1 cellular context compared by ENCODE assay signal in the genomic region with DNA sequence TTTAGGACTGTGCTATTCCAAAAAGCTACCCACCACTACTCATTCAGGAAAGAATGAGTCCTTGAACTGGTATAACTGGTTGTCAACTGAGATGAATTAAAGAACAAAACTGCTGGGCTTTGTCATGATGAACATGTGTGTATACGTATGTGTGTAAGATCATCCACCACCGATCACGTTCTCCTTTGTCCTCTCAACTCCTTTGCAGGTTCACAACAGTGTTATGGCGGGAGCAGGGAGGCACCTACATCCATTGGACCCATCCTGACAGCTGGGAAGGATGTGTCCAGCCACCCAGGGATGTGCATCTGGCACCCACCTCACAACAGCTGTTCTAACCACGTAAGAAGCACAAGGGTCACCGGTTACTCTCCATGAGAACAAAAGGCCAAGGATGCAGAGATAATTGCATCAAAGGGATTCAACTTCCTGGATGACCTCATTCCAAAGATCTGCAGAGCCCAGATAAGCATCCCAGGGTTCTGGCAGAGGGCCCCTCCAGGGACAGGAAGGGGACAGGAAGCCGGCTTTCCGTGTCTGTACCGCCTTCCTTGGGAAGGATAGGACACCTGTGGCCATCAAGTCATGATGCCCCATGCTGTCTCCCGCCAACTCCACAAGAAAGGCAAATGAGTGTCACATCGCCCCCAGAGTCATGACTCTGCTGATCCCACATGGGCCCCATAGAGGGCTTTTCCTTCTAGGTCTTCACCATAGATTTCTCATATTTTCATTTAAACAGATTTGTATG.
TF ChIP-seq lines count a peak whose summit lies in the region.

No MANE protein-coding gene starts in this region.

TF ChIP-seq in K562, 482 proteins besides CTCF, POLR2A, EP300 and RAD21 (continued from another document and continues in another):
- TF ChIP-seq TSHZ1 (CRISPR knock-in tag; IDR thresholded peaks at IDR 0.05) = no peak
- no peak for TF ChIP-seq SNIP1 (IDR thresholded peaks at IDR 0.05; ENCODE audit: low read depth)
- TF ChIP-seq, protein P1, sequence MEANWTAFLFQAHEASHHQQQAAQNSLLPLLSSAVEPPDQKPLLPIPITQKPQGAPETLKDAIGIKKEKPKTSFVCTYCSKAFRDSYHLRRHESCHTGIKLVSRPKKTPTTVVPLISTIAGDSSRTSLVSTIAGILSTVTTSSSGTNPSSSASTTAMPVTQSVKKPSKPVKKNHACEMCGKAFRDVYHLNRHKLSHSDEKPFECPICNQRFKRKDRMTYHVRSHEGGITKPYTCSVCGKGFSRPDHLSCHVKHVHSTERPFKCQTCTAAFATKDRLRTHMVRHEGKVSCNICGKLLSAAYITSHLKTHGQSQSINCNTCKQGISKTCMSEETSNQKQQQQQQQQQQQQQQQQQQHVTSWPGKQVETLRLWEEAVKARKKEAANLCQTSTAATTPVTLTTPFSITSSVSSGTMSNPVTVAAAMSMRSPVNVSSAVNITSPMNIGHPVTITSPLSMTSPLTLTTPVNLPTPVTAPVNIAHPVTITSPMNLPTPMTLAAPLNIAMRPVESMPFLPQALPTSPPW (CRISPR knock-in tag; IDR thresholded peaks at IDR 0.05) = peak; percentile 44; the same call in 1 of the 2 replicates
- TF ChIP-seq L3MBTL2 (IDR thresholded peaks at IDR 0.05) = no peak; the same call in 1 of the 2 replicates
- TF ChIP-seq ZSCAN32 (CRISPR knock-in tag; IDR thresholded peaks at IDR 0.05) = no peak
- 0 out of 4 replicates have a peak, but pooled peaks of 1 of the 2 experiments have one; percentile 41 for TF ChIP-seq TEAD1 (CRISPR knock-in tag; IDR thresholded peaks at IDR 0.05)
- TF ChIP-seq ZNF766 (CRISPR knock-in tag; conservative IDR thresholded peaks at IDR 0.05) = peak; percentile 69; the same call in 1 of the 2 replicates
- no peak for TF ChIP-seq HLTF (IDR thresholded peaks at IDR 0.05)
- TF ChIP-seq, protein P2, sequence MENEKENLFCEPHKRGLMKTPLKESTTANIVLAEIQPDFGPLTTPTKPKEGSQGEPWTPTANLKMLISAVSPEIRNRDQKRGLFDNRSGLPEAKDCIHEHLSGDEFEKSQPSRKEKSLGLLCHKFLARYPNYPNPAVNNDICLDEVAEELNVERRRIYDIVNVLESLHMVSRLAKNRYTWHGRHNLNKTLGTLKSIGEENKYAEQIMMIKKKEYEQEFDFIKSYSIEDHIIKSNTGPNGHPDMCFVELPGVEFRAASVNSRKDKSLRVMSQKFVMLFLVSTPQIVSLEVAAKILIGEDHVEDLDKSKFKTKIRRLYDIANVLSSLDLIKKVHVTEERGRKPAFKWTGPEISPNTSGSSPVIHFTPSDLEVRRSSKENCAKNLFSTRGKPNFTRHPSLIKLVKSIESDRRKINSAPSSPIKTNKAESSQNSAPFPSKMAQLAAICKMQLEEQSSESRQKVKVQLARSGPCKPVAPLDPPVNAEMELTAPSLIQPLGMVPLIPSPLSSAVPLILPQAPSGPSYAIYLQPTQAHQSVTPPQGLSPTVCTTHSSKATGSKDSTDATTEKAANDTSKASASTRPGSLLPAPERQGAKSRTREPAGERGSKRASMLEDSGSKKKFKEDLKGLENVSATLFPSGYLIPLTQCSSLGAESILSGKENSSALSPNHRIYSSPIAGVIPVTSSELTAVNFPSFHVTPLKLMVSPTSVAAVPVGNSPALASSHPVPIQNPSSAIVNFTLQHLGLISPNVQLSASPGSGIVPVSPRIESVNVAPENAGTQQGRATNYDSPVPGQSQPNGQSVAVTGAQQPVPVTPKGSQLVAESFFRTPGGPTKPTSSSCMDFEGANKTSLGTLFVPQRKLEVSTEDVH (IDR thresholded peaks at IDR 0.05; ENCODE audit: low read depth, partially characterized antibody) = peak; percentile 62
- no peak for TF ChIP-seq ZNF695 (CRISPR knock-in tag; IDR thresholded peaks at IDR 0.05)
- TF ChIP-seq AFF4 (CRISPR knock-in tag; IDR thresholded peaks at IDR 0.05) = no peak
- TF ChIP-seq CGGBP1 (CRISPR knock-in tag; IDR thresholded peaks at IDR 0.05) = no peak
- peak in 1 of 2 experiments; percentile 98; a peak in 2 of 4 replicates for TF ChIP-seq RCOR1 (IDR thresholded peaks at IDR 0.05; ENCODE audit: borderline replicate concordance in 1 of 2, low read depth in 2 of 2, low read length in 2 of 2)
- TF ChIP-seq E2F6 (IDR thresholded peaks at IDR 0.05; ENCODE audit: borderline replicate concordance in 1 of 2, extremely low read depth in 1 of 2, insufficient read depth in 1 of 2, insufficient read length in 1 of 2, low read depth in 1 of 2, low read length in 1 of 2, poor library complexity in 1 of 2, severe bottlenecking in 1 of 2) = peak in 1 of 2 experiments; percentile 72
- TF ChIP-seq SPI1 (IDR thresholded peaks at IDR 0.05; ENCODE audit: borderline replicate concordance, low read depth, low read length) = 0 out of 2 replicates have a peak, but pooled peaks have one; percentile 9
- no peak for TF ChIP-seq RFX1 (IDR thresholded peaks at IDR 0.05)
- no peak for TF ChIP-seq NFATC3 (IDR thresholded peaks at IDR 0.05)
- TF ChIP-seq, protein P3, sequence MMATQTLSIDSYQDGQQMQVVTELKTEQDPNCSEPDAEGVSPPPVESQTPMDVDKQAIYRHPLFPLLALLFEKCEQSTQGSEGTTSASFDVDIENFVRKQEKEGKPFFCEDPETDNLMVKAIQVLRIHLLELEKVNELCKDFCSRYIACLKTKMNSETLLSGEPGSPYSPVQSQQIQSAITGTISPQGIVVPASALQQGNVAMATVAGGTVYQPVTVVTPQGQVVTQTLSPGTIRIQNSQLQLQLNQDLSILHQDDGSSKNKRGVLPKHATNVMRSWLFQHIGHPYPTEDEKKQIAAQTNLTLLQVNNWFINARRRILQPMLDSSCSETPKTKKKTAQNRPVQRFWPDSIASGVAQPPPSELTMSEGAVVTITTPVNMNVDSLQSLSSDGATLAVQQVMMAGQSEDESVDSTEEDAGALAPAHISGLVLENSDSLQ (IDR thresholded peaks at IDR 0.05) = no peak
- TF ChIP-seq TCF7 (IDR thresholded peaks at IDR 0.05; ENCODE audit: borderline replicate concordance) = peak; percentile 99
- TF ChIP-seq CBFA2T2 (conservative IDR thresholded peaks at IDR 0.05) = peak; percentile 96
- no peak for TF ChIP-seq E2F4 (CRISPR knock-in tag; IDR thresholded peaks at IDR 0.05; ENCODE audit: low read depth)
- peak; percentile 100 for TF ChIP-seq JUND (IDR thresholded peaks at IDR 0.05; ENCODE audit: borderline replicate concordance, low read depth, low read length)
- peak; percentile 100 for TF ChIP-seq JUND (tag; IDR thresholded peaks at IDR 0.05; ENCODE audit: borderline replicate concordance, low read depth, low read length)
- TF ChIP-seq POLR2AphosphoS5 (IDR thresholded peaks at IDR 0.05; ENCODE audit: control insufficient read depth, insufficient read depth, low read depth, low read length) = peak; percentile 82
- TF ChIP-seq SREBF1 (IDR thresholded peaks at IDR 0.05; ENCODE audit: borderline replicate concordance, low read depth, low read length) = no peak
- no peak for TF ChIP-seq ZSCAN29 (IDR thresholded peaks at IDR 0.05)
- peak; percentile 21 for TF ChIP-seq FOS (IDR thresholded peaks at IDR 0.05; ENCODE audit: extremely low read depth, insufficient read length)
- TF ChIP-seq MTA2 (IDR thresholded peaks at IDR 0.05; ENCODE audit: low read depth) = peak; percentile 85
- no peak for TF ChIP-seq PCBP2 (IDR thresholded peaks at IDR 0.05; ENCODE audit: low read depth, low read length, poor library complexity, severe bottlenecking)
- no peak for TF ChIP-seq GATAD2A (IDR thresholded peaks at IDR 0.05)
- peak in 1 of 2 experiments; percentile 68; a peak in 3 of 4 replicates for TF ChIP-seq HDAC1 (IDR thresholded peaks at IDR 0.05)
- 0 out of 2 replicates have a peak, but pooled peaks have one; percentile 66 for TF ChIP-seq ERF (CRISPR knock-in tag; IDR thresholded peaks at IDR 0.05)
- peak; percentile 72 for TF ChIP-seq GABPB1 (CRISPR knock-in tag; IDR thresholded peaks at IDR 0.05)
- TF ChIP-seq CBFA2T3 (IDR thresholded peaks at IDR 0.05) = peak; percentile 96
- peak; percentile 96 for TF ChIP-seq ZEB2 (IDR thresholded peaks at IDR 0.05)
- TF ChIP-seq, protein P4, sequence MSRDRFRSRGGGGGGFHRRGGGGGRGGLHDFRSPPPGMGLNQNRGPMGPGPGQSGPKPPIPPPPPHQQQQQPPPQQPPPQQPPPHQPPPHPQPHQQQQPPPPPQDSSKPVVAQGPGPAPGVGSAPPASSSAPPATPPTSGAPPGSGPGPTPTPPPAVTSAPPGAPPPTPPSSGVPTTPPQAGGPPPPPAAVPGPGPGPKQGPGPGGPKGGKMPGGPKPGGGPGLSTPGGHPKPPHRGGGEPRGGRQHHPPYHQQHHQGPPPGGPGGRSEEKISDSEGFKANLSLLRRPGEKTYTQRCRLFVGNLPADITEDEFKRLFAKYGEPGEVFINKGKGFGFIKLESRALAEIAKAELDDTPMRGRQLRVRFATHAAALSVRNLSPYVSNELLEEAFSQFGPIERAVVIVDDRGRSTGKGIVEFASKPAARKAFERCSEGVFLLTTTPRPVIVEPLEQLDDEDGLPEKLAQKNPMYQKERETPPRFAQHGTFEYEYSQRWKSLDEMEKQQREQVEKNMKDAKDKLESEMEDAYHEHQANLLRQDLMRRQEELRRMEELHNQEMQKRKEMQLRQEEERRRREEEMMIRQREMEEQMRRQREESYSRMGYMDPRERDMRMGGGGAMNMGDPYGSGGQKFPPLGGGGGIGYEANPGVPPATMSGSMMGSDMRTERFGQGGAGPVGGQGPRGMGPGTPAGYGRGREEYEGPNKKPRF (IDR thresholded peaks at IDR 0.05; ENCODE audit: low read depth, low read length) = no peak
- no peak for TF ChIP-seq PHB (CRISPR knock-in tag; IDR thresholded peaks at IDR 0.05)
- no peak for TF ChIP-seq CBX1 (IDR thresholded peaks at IDR 0.05; ENCODE audit: low read depth)
- no peak for TF ChIP-seq LARP7 (IDR thresholded peaks at IDR 0.05)
- peak; percentile 87 for TF ChIP-seq NFIC (IDR thresholded peaks at IDR 0.05)
- no peak for TF ChIP-seq GTF2F1 (IDR thresholded peaks at IDR 0.05; ENCODE audit: low read depth, low read length)
- peak; percentile 95 for TF ChIP-seq ZNF589 (CRISPR knock-in tag; IDR thresholded peaks at IDR 0.05; ENCODE audit: low read depth)
